Comparison of ENCODE assay signal across 12 cellular contexts in genomic region chr1:200665851-200666250, GRCh38. TPM values are rescaled to one million over a fixed set of nuclear protein-coding genes. Genes with fewer than 3 reads are reported as not detected.
DNase-seq lines count a peak whose midpoint lies in the region; ATAC-seq and TF ChIP-seq lines count a peak whose summit lies in the region.
"Had no signal": no experiment of that assay in that cellular context is flagged by ENCODE, and none has a peak within 500 bp of the region (broad histone marks: within the 10 kb centered on the region; RNA-seq: fewer than 3 reads in every experiment).

No MANE protein-coding gene starts in this region.

- intact Hi-C loops in psoas muscle (cut with DNase I): loop anchor here in 1 of 2 donors (5.0 kb wide), 1 partner anchor 136 kb away; no protein-coding TSS in a partner anchor

- peaks cover 0 to 2% (median 0%) of the 10 kb centered on the region in 7 donors for H3K9me3 Mint-ChIP-seq in CD4-positive, CD25-positive, alpha-beta regulatory T cell

- no peaks in the 10 kb centered on the region for H3K9me3 ChIP-seq in CD4-positive, CD25-positive, alpha-beta regulatory T cell (ENCODE audit: control insufficient read depth in 2 of 2, low read length in 2 of 2)
- no peaks in the 10 kb centered on the region for H3K9me3 ChIP-seq in HUES64 (ENCODE audit: insufficient read depth, low read depth, low read length)
- no peaks in the 10 kb centered on the region for H3K9me3 ChIP-seq in psoas muscle
- H3K9me3 ChIP-seq: SJCRH30 had no signal

- TF ChIP-seq CTCF in psoas muscle (IDR thresholded peaks at IDR 0.05): no peak

- WGBS in HUES64: 78% methylated on average over 2 of the region's 2 CpGs
- 6 to 12% (median 7%) methylated on average over 2 of the region's 2 CpGs for WGBS in psoas muscle, 3 donors

- H3K27ac Mint-ChIP-seq in CD4-positive, CD25-positive, alpha-beta regulatory T cell: peak overlapping the region; percentile 32 to 84 (median 32)

- H3K9ac ChIP-seq in HUES64 (ENCODE audit: low read depth, low read length): no peak overlapping the region

- peaks cover 38 to 87% (median 69%) of the 10 kb centered on the region in 4 donors for H3K4me1 Mint-ChIP-seq in CD4-positive, CD25-positive, alpha-beta regulatory T cell

- peaks cover 52% of the 10 kb centered on the region for H3K4me1 ChIP-seq in CD4-positive, CD25-positive, alpha-beta regulatory T cell (ENCODE audit: control insufficient read depth, insufficient read depth, low read length, poor library complexity, severe bottlenecking)
- H3K4me1 ChIP-seq in HUES64 (ENCODE audit: insufficient read depth, low read length) (peaks cover 25% of the 10 kb centered on the region), psoas muscle (peaks cover 13% of the 10 kb centered on the region)
- H3K4me1 ChIP-seq: SJCRH30 had no signal

- ATAC-seq in CD4-positive, CD25-positive, alpha-beta regulatory T cell (ENCODE audit: low read depth in 2 of 2): no peak
- ATAC-seq in psoas muscle: no peak
- no peak for ATAC-seq in HG02981 (IDR thresholded peaks at IDR 0.05; ENCODE audit: unreplicated experiment)
- no peak for ATAC-seq in GM19455 (IDR thresholded peaks at IDR 0.05; ENCODE audit: unreplicated experiment)

- peak overlapping the region in 2 of 4 donors; percentile 33 to 56 for H3K4me3 Mint-ChIP-seq in CD4-positive, CD25-positive, alpha-beta regulatory T cell

- no peak overlapping the region for H3K27ac ChIP-seq in CD4-positive, CD25-positive, alpha-beta regulatory T cell (ENCODE audit: insufficient read depth, low read length, poor library complexity, severe bottlenecking)
- H3K27ac ChIP-seq in HUES64 (ENCODE audit: low read depth, low read length) (peak overlapping the region; percentile 63; the same call in 1 of the 2 replicates), epithelial cell of prostate (peak overlapping the region; percentile 40), psoas muscle (peak overlapping the region; percentile 25)
- H3K27ac ChIP-seq: SJCRH30 had no signal

- no peak overlapping the region for H3K4me3 ChIP-seq in CD4-positive, CD25-positive, alpha-beta regulatory T cell (ENCODE audit: low read depth, low read length)
- H3K4me3 ChIP-seq in HUES64 (ENCODE audit: low read length) (no peak overlapping the region), psoas muscle (no peak overlapping the region)
- H3K4me3 ChIP-seq: SJCRH30 had no signal

- H3K27me3 Mint-ChIP-seq in CD4-positive, CD25-positive, alpha-beta regulatory T cell: peaks cover 3% of the 10 kb centered on the region

- no peaks in the 10 kb centered on the region for H3K27me3 ChIP-seq in CD4-positive, CD25-positive, alpha-beta regulatory T cell (ENCODE audit: control insufficient read depth, insufficient read depth, low read length)
- H3K27me3 ChIP-seq in HUES64 (ENCODE audit: insufficient read depth, low read length) (no peaks in the 10 kb centered on the region), psoas muscle (ENCODE audit: insufficient read depth in 3 of 3, low read length in 2 of 3) (no peaks in the 10 kb centered on the region)
- H3K27me3 ChIP-seq: SJCRH30 had no signal

- peaks cover 23% of the 10 kb centered on the region for H3K36me3 Mint-ChIP-seq in CD4-positive, CD25-positive, alpha-beta regulatory T cell

- no peak for DNase-seq in CD4-positive, CD25-positive, alpha-beta regulatory T cell
- DNase-seq in epithelial cell of prostate (ENCODE audit: low read depth, low spot score) (no peak), psoas muscle (no peak), hippocampal formation (lab: John Stamatoyannopoulos, UW) (no peak), NCI-H774 (lab: John Stamatoyannopoulos, UW) (no peak)
- DNase-seq: activated CD8-positive, alpha-beta memory T cell treated with anti-CD3 and anti-CD28 coated beads, Interleukin-2, amount 50 U/mL, for 4 hours; NCI-H1436; NCI-H526 treated with DMSO at 0.1 percent for 48 hours; SJCRH30 had no signal

- H3K36me3 ChIP-seq in CD4-positive, CD25-positive, alpha-beta regulatory T cell (ENCODE audit: control insufficient read depth, insufficient read depth, low read length): peaks cover 42% of the 10 kb centered on the region
- H3K36me3 ChIP-seq in HUES64 (ENCODE audit: insufficient read depth, low read length): peaks cover 49% of the 10 kb centered on the region
- H3K36me3 ChIP-seq in psoas muscle (ENCODE audit: insufficient read depth in 1 of 2, low read depth in 1 of 2): peaks cover 4 to 48% of the 10 kb centered on the region in 2 donors
- H3K36me3 ChIP-seq: SJCRH30 had no signal

RNA-seq across cellular contexts. Expression of gene DDX59, which starts 3.9 kb away (rescaled TPM):
- 25.9 TPM for total RNA-seq in CD4-positive, CD25-positive, alpha-beta regulatory T cell
- 10 to 100 TPM; 15.7 to 29.2 (median 24.0) TPM for polyA plus RNA-seq in CD4-positive, CD25-positive, alpha-beta regulatory T cell
- 13.9 TPM for polyA plus RNA-seq in HUES64 (2013, experiment 1 of 2)
- 16.6 TPM for polyA plus RNA-seq in HUES64 (2013, experiment 2 of 2)
- total RNA-seq in psoas muscle: 10 to 100 TPM; 18.1 to 33.7 (median 29.9) TPM
- polyA plus RNA-seq in psoas muscle: 10 to 100 TPM; 16.9 to 40.1 (median 30.1) TPM

RNA-seq across cellular contexts. Expression of gene KIF14, which starts 45.3 kb away (rescaled TPM):
- 0.59 TPM for total RNA-seq in CD4-positive, CD25-positive, alpha-beta regulatory T cell
- polyA plus RNA-seq in CD4-positive, CD25-positive, alpha-beta regulatory T cell: under 1 TPM; 0.10 to 0.44 (median 0.17) TPM
- 15.7 TPM for polyA plus RNA-seq in HUES64 (2013, experiment 1 of 2)
- polyA plus RNA-seq in HUES64 (2013, experiment 2 of 2): 18.4 TPM
- total RNA-seq in psoas muscle: under 1 TPM; 0.04 to 0.11 (median 0.08) TPM
- polyA plus RNA-seq in psoas muscle: under 1 TPM; 0.01 to 0.06 (median 0.04) TPM
